ENCODE assay signal across 10 cellular contexts in genomic region chr14:92352158-92352985, GRCh38. TPM values are rescaled to one million over a fixed set of nuclear protein-coding genes. Genes with fewer than 3 reads are reported as not detected.
DNase-seq lines count a peak whose midpoint lies in the region; ATAC-seq and TF ChIP-seq lines count a peak whose summit lies in the region.
"Had no signal": no experiment of that assay in that cellular context is flagged by ENCODE, and none has a peak within 500 bp of the region (broad histone marks: within the 10 kb centered on the region; RNA-seq: fewer than 3 reads in every experiment).

No MANE protein-coding gene starts in this region.

- H3K27ac Mint-ChIP-seq in glutamatergic neuron (ENCODE audit: unreplicated experiment), result no peak overlapping the region
- H3K27ac Mint-ChIP-seq: activated naive CD4-positive, alpha-beta T cell treated with anti-CD3 and anti-CD28 coated beads, Interleukin-2, amount 50 U/mL, for 24 hours had no signal

- POLR2A ChIA-PET in BJ (lab: Charles Lee), result no interaction called here

- DNase-seq in BJ (ENCODE audit: low read depth) (no peak), H7 (peak; percentile 77), SKM-1 treated with dmso at 0.1 percent for 144 hours (lab: John Stamatoyannopoulos, UW; ENCODE audit: unreplicated experiment) (peak; percentile 21), glutamatergic neuron (no peak), NCI-H446 treated with DMSO at 0.1 percent for 48 hours (lab: John Stamatoyannopoulos, UW) (no peak)

- TF ChIP-seq CTCF in BJ (IDR thresholded peaks at IDR 0.05; ENCODE audit: insufficient read depth, low read depth, low read length) (peak; percentile 28; the same call in 1 of the 2 replicates), glutamatergic neuron (IDR thresholded peaks at IDR 0.05; ENCODE audit: partially characterized antibody, unreplicated experiment) (peak; percentile 60)

- no peak for ATAC-seq in HG02884 (IDR thresholded peaks at IDR 0.05; ENCODE audit: unreplicated experiment)
- no peak for ATAC-seq in GM18909 (IDR thresholded peaks at IDR 0.05; ENCODE audit: poor library complexity, unreplicated experiment)
- ATAC-seq in GM18517 (IDR thresholded peaks at IDR 0.05; ENCODE audit: unreplicated experiment), result no peak

- H3K4me1 Mint-ChIP-seq in glutamatergic neuron (ENCODE audit: low read depth, unreplicated experiment), result no peaks in the 10 kb centered on the region
- H3K4me1 Mint-ChIP-seq: activated naive CD4-positive, alpha-beta T cell treated with anti-CD3 and anti-CD28 coated beads, Interleukin-2, amount 50 U/mL, for 24 hours had no signal

- no peaks in the 10 kb centered on the region for H3K36me3 ChIP-seq in BJ (ENCODE audit: control insufficient read depth, insufficient read depth, low read length)
- H3K36me3 ChIP-seq in H7 (replicated peaks; ENCODE audit: control insufficient read depth, insufficient read depth, low read length), result no peaks in the 10 kb centered on the region

- H3K4me3 Mint-ChIP-seq in glutamatergic neuron (ENCODE audit: unreplicated experiment), result no peak overlapping the region
- H3K4me3 Mint-ChIP-seq: activated naive CD4-positive, alpha-beta T cell treated with anti-CD3 and anti-CD28 coated beads, Interleukin-2, amount 50 U/mL, for 24 hours had no signal

- CTCF ChIA-PET in BJ (lab: Yijun Ruan, JAX), result interaction anchor here (0.6 to 1.9 kb wide), 5 partner anchors 10 to 1963 kb away, joined by 3 to 7 read pairs (median 3); partner anchors contain the start of genes CPSF2 and NDUFB1

- H3K4me3 ChIP-seq in BJ (ENCODE audit: low read depth, low read length) (no peak overlapping the region), H7 (ENCODE audit: insufficient read depth, low read depth, low read length) (no peak overlapping the region)

- no peaks in the 10 kb centered on the region; the same call in 1 of the 2 replicates for H3K27me3 ChIP-seq in BJ (ENCODE audit: control insufficient read depth, insufficient read depth, low read length)
- no peaks in the 10 kb centered on the region for H3K27me3 ChIP-seq in H7 (ENCODE audit: control insufficient read depth, insufficient read depth, low read length)

- H3K36me3 Mint-ChIP-seq in glutamatergic neuron (ENCODE audit: unreplicated experiment), result no peaks in the 10 kb centered on the region
- H3K36me3 Mint-ChIP-seq: activated naive CD4-positive, alpha-beta T cell treated with anti-CD3 and anti-CD28 coated beads, Interleukin-2, amount 50 U/mL, for 24 hours had no signal

- no peaks in the 10 kb centered on the region for H3K27me3 Mint-ChIP-seq in glutamatergic neuron (ENCODE audit: unreplicated experiment)
- H3K27me3 Mint-ChIP-seq: activated naive CD4-positive, alpha-beta T cell treated with anti-CD3 and anti-CD28 coated beads, Interleukin-2, amount 50 U/mL, for 24 hours had no signal

- no peaks in the 10 kb centered on the region for H3K9me3 Mint-ChIP-seq in glutamatergic neuron (ENCODE audit: unreplicated experiment)
- H3K9me3 Mint-ChIP-seq: activated naive CD4-positive, alpha-beta T cell treated with anti-CD3 and anti-CD28 coated beads, Interleukin-2, amount 50 U/mL, for 24 hours had no signal

RNA-seq across cellular contexts. Expression of gene SLC24A4, which starts 29.4 kb away (rescaled TPM):
- polyA plus RNA-seq in BJ (2011; rRNA removed), result not detected in 2 replicates
- polyA minus RNA-seq in BJ (2011; rRNA and poly(A)+ RNA removed), result not detected in 2 replicates
- under 0.01 TPM in 1 of 2 replicates, not detected in the other for total RNA-seq in H7 (2014; rRNA removed; shearing (Covaris generic))
- 0.34 TPM for total RNA-seq in glutamatergic neuron (ENCODE audit: unreplicated experiment)
- total RNA-seq: renal cortical epithelial cell had no signal

Comparison
In these comparisons a context has a peak if more than half of its experiments do, and no peak if none do; other contexts are left out.
1. DNase-seq: peak in H7 (single experiment) and SKM-1 treated with dmso at 0.1 percent for 144 hours (single experiment); none in BJ (single experiment), glutamatergic neuron (single experiment) and NCI-H446 treated with DMSO at 0.1 percent for 48 hours (single experiment).